18 cellular contexts compared by ENCODE assay signal in the genomic region with DNA sequence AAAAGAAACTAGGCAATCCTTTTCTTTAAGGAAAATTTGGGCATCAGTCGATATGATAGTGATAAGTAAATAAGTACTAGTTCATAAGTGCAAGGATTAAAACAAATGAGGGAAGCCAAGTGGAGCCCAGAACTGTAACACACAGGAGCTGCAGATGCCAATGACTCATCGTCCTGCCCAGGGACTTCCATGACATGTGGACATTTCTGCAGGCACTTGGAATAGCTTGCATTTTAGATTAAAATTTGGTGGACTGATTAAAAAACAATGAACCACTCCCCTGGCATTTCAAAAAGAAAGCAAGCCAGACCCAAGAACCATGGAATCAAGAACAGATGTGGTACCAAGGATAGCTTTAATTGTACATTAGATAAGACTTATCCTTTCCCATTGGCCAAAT. TPM values are rescaled to one million over a fixed set of nuclear protein-coding genes. Genes with fewer than 3 reads are reported as not detected.
DNase-seq lines count a peak whose midpoint lies in the region; ATAC-seq and TF ChIP-seq lines count a peak whose summit lies in the region.
"Had no signal": no experiment of that assay in that cellular context is flagged by ENCODE, and none has a peak within 500 bp of the region (broad histone marks: within the 10 kb centered on the region; RNA-seq: fewer than 3 reads in every experiment).

No MANE protein-coding gene starts in this region.

- no peaks in the 10 kb centered on the region for H3K36me3 ChIP-seq in naive thymus-derived CD4-positive, alpha-beta T cell (ENCODE audit: control insufficient read depth in 2 of 3, insufficient read depth in 3 of 3, low read length in 3 of 3)
- H3K36me3 ChIP-seq in CD8-positive, alpha-beta memory T cell (ENCODE audit: insufficient read depth, low read length) = no peaks in the 10 kb centered on the region
- H3K36me3 ChIP-seq: BLaER1, cardiac muscle cell, esophagus squamous epithelium, uterus had no signal

- no peaks in the 10 kb centered on the region for H3K4me1 ChIP-seq in naive thymus-derived CD4-positive, alpha-beta T cell (ENCODE audit: control insufficient read depth in 2 of 2, insufficient read depth in 2 of 2, low read length in 2 of 2)
- no peaks in the 10 kb centered on the region for H3K4me1 ChIP-seq in CD8-positive, alpha-beta memory T cell (ENCODE audit: insufficient read depth, low read length)
- H3K4me1 ChIP-seq: BLaER1, esophagus squamous epithelium, uterus had no signal

- POLR2A ChIA-PET in naive thymus-derived CD4-positive, alpha-beta T cell (lab: Charles Lee) = interaction anchor here (0.6 kb wide), 1 partner anchor 62 kb away, joined by 3 read pairs; no protein-coding TSS in a partner anchor
- POLR2A ChIA-PET in CD8-positive, alpha-beta memory T cell (lab: Charles Lee) = no interaction called here

- no peak overlapping the region for H3K4me3 Mint-ChIP-seq in naive thymus-derived CD4-positive, alpha-beta T cell
- H3K4me3 Mint-ChIP-seq in CD8-positive, alpha-beta memory T cell = no peak overlapping the region
- H3K4me3 Mint-ChIP-seq: activated CD4-positive, alpha-beta T cell treated with anti-CD3 and anti-CD28 coated beads for 36 hours; activated T-cell treated with anti-CD3 and anti-CD28 coated beads, Interleukin-2, amount 50 U/mL, for 72 hours; neural crest cell had no signal

- no peaks in the 10 kb centered on the region for H3K9me3 Mint-ChIP-seq in naive thymus-derived CD4-positive, alpha-beta T cell
- H3K9me3 Mint-ChIP-seq in CD8-positive, alpha-beta memory T cell = no peaks in the 10 kb centered on the region
- H3K9me3 Mint-ChIP-seq: activated T-cell treated with anti-CD3 and anti-CD28 coated beads, Interleukin-2, amount 50 U/mL, for 72 hours had no signal

- no peaks in the 10 kb centered on the region for H3K36me3 Mint-ChIP-seq in naive thymus-derived CD4-positive, alpha-beta T cell
- no peaks in the 10 kb centered on the region for H3K36me3 Mint-ChIP-seq in CD8-positive, alpha-beta memory T cell

- intact Hi-C loops in naive thymus-derived CD4-positive, alpha-beta T cell (cut with micrococcal nuclease) = no loop called here

- no peaks in the 10 kb centered on the region for H3K9me3 ChIP-seq in naive thymus-derived CD4-positive, alpha-beta T cell (ENCODE audit: control insufficient read depth in 2 of 3, low read length in 3 of 3)
- no peaks in the 10 kb centered on the region for H3K9me3 ChIP-seq in CD8-positive, alpha-beta memory T cell (ENCODE audit: low read length)
- H3K9me3 ChIP-seq: BLaER1, esophagus squamous epithelium, uterus had no signal

- DNase-seq in AG09309 (ENCODE audit: low read depth) (peak; percentile 13), HFF-Myc (ENCODE audit: extremely low read depth, low read depth) (peak; percentile 1), amniotic epithelial cell (ENCODE audit: low read depth) (peak; percentile 9), foreskin melanocyte (peak; percentile 9), putamen (ENCODE audit: low spot score) (no peak)
- no peak for DNase-seq in naive thymus-derived CD4-positive, alpha-beta T cell
- DNase-seq in CD8-positive, alpha-beta memory T cell = no peak
- DNase-seq: activated CD4-positive, alpha-beta T cell treated with anti-CD3 and anti-CD28 coated beads for 36 hours; activated T-cell treated with anti-CD3 and anti-CD28 coated beads, Interleukin-2, amount 50 U/mL, for 72 hours; esophagus squamous epithelium; NCI-H1105 treated with DMSO at 0.1 percent for 48 hours; NCI-H774; stimulated activated CD8-positive, alpha-beta memory T cell treated with anti-CD3 and anti-CD28 coated beads, Interleukin-4, amount 100 ng/mL, for 48 hours; uterus had no signal

- TF ChIP-seq CTCF in AG09309 (IDR thresholded peaks at IDR 0.05; ENCODE audit: control insufficient read depth, insufficient read depth, low read depth, low read length, missing control alignments) = no peak
- no peak for TF ChIP-seq CTCF in HFF-Myc (IDR thresholded peaks at IDR 0.05; ENCODE audit: low read depth, low read length, missing control alignments)

- H3K4me3 ChIP-seq in AG09309 (ENCODE audit: control insufficient read depth, low read depth, low read length) = no peak overlapping the region
- H3K4me3 ChIP-seq in HFF-Myc (replicated peaks; ENCODE audit: low read depth, low read length) = no peak overlapping the region
- no peak overlapping the region for H3K4me3 ChIP-seq in naive thymus-derived CD4-positive, alpha-beta T cell (ENCODE audit: low read length)
- H3K4me3 ChIP-seq in CD8-positive, alpha-beta memory T cell (ENCODE audit: low read length) = no peak overlapping the region
- H3K4me3 ChIP-seq: BLaER1, cardiac muscle cell, esophagus squamous epithelium, uterus had no signal

- ATAC-seq in naive thymus-derived CD4-positive, alpha-beta T cell = no peak
- no peak for ATAC-seq in GM18870 (IDR thresholded peaks at IDR 0.05; ENCODE audit: unreplicated experiment)
- ATAC-seq: activated CD4-positive, alpha-beta T cell treated with anti-CD3 and anti-CD28 coated beads for 36 hours; activated T-cell treated with anti-CD3 and anti-CD28 coated beads, Interleukin-2, amount 50 U/mL, for 72 hours had no signal

- peaks cover 0 to 8% (median 0%) of the 10 kb centered on the region in 7 donors for H3K4me1 Mint-ChIP-seq in naive thymus-derived CD4-positive, alpha-beta T cell
- H3K4me1 Mint-ChIP-seq in CD8-positive, alpha-beta memory T cell = no peaks in the 10 kb centered on the region
- H3K4me1 Mint-ChIP-seq: activated CD4-positive, alpha-beta T cell treated with anti-CD3 and anti-CD28 coated beads for 36 hours; neural crest cell had no signal

- no peaks in the 10 kb centered on the region for H3K27me3 ChIP-seq in naive thymus-derived CD4-positive, alpha-beta T cell (ENCODE audit: control insufficient read depth in 2 of 2, insufficient read depth in 2 of 2, low read length in 2 of 2)
- H3K27me3 ChIP-seq in CD8-positive, alpha-beta memory T cell (ENCODE audit: insufficient read depth, low read length, poor library complexity, severe bottlenecking) = no peaks in the 10 kb centered on the region
- H3K27me3 ChIP-seq: BLaER1, cardiac muscle cell, esophagus squamous epithelium, uterus had no signal

- no peak overlapping the region for H3K27ac ChIP-seq in naive thymus-derived CD4-positive, alpha-beta T cell (ENCODE audit: low read depth, low read length)
- H3K27ac ChIP-seq in CD8-positive, alpha-beta memory T cell (ENCODE audit: low read depth, low read length) = no peak overlapping the region
- H3K27ac ChIP-seq: BLaER1, cardiac muscle cell, esophagus squamous epithelium, uterus had no signal

- CTCF ChIA-PET in naive thymus-derived CD4-positive, alpha-beta T cell (lab: Charles Lee) = interaction anchor here (0.8 kb wide), 1 partner anchor 14 kb away, joined by 3 read pairs; no protein-coding TSS in a partner anchor
- CTCF ChIA-PET in CD8-positive, alpha-beta memory T cell (lab: Charles Lee) = interaction anchor here (1.0 kb wide), 1 partner anchor 25 kb away, joined by 3 read pairs; no protein-coding TSS in a partner anchor

- peaks cover 0 to 2% (median 0%) of the 10 kb centered on the region in 5 donors for H3K27me3 Mint-ChIP-seq in naive thymus-derived CD4-positive, alpha-beta T cell
- peaks cover 2 to 4% of the 10 kb centered on the region in 2 donors for H3K27me3 Mint-ChIP-seq in CD8-positive, alpha-beta memory T cell
- H3K27me3 Mint-ChIP-seq: activated CD4-positive, alpha-beta T cell treated with anti-CD3 and anti-CD28 coated beads for 36 hours had no signal

- H3K27ac Mint-ChIP-seq in naive thymus-derived CD4-positive, alpha-beta T cell = peak overlapping the region in 1 of 9 donors; percentile 28
- H3K27ac Mint-ChIP-seq in CD8-positive, alpha-beta memory T cell = no peak overlapping the region
- H3K27ac Mint-ChIP-seq: activated CD4-positive, alpha-beta T cell treated with anti-CD3 and anti-CD28 coated beads for 36 hours; activated T-cell treated with anti-CD3 and anti-CD28 coated beads, Interleukin-2, amount 50 U/mL, for 72 hours had no signal

RNA-seq across cellular contexts. Expression of a gene that starts 2.9 kb away (rescaled TPM):
- not detected for total RNA-seq in naive thymus-derived CD4-positive, alpha-beta T cell
- not detected for polyA plus RNA-seq in naive thymus-derived CD4-positive, alpha-beta T cell
- not detected for total RNA-seq in CD8-positive, alpha-beta memory T cell
- not detected for polyA plus RNA-seq in CD8-positive, alpha-beta memory T cell
- total RNA-seq: activated CD4-positive, alpha-beta T cell treated with anti-CD3 and anti-CD28 coated beads for 36 hours; activated T-cell treated with anti-CD3 and anti-CD28 coated beads, Interleukin-2, amount 50 U/mL, for 72 hours; cardiac muscle cell; esophagus squamous epithelium; neural crest cell; uterus had no signal
- polyA plus RNA-seq: cardiac muscle cell had no signal

RNA-seq across cellular contexts. Expression of a gene that starts 44.6 kb away (rescaled TPM):
- not detected for total RNA-seq in naive thymus-derived CD4-positive, alpha-beta T cell
- polyA plus RNA-seq in naive thymus-derived CD4-positive, alpha-beta T cell = not detected
- not detected for total RNA-seq in CD8-positive, alpha-beta memory T cell
- not detected for polyA plus RNA-seq in CD8-positive, alpha-beta memory T cell
- total RNA-seq: activated CD4-positive, alpha-beta T cell treated with anti-CD3 and anti-CD28 coated beads for 36 hours; activated T-cell treated with anti-CD3 and anti-CD28 coated beads, Interleukin-2, amount 50 U/mL, for 72 hours; cardiac muscle cell; esophagus squamous epithelium; neural crest cell had no signal
- polyA plus RNA-seq: cardiac muscle cell had no signal

RNA-seq across cellular contexts. Expression of a gene that starts 52.3 kb away (rescaled TPM):
- total RNA-seq in naive thymus-derived CD4-positive, alpha-beta T cell = 100 to 1,000 TPM in 3 of 5 experiments, 10 to 100 TPM in 2; 75.2 to 156 (median 110) TPM
- 100 to 1,000 TPM in 1 of 2 donors, 10 to 100 TPM in 1; 68.1 to 253 TPM for polyA plus RNA-seq in naive thymus-derived CD4-positive, alpha-beta T cell
- total RNA-seq in CD8-positive, alpha-beta memory T cell = 10 to 100 TPM; 66.7 to 68.3 TPM
- 190 TPM for polyA plus RNA-seq in CD8-positive, alpha-beta memory T cell

Comparison
In these comparisons a context has a peak if more than half of its experiments do, and no peak if none do; other contexts are left out.
1. DNase-seq: peak in AG09309 (single experiment), HFF-Myc (single experiment), amniotic epithelial cell (single experiment) and foreskin melanocyte (single experiment); none in putamen (single experiment), naive thymus-derived CD4-positive, alpha-beta T cell (0 of 9) and CD8-positive, alpha-beta memory T cell (0 of 5).